In genomic region chr13:56020425-56020824, GRCh38 we compare ENCODE assay signal across 35 cellular contexts.
DNase-seq lines count a peak whose midpoint lies in the region; ATAC-seq, FAIRE-seq and TF ChIP-seq lines count a peak whose summit lies in the region.
"Had no signal": no experiment of that assay in that cellular context is flagged by ENCODE, and none has a peak within 500 bp of the region (broad histone marks: within the 10 kb centered on the region; RNA-seq: fewer than 3 reads in every experiment).

No MANE protein-coding gene starts in this region.

- H3K9me3 ChIP-seq in HepG2 (ENCODE audit: low read length) (peaks cover 67% of the 10 kb centered on the region), right lobe of liver (no peaks in the 10 kb centered on the region), HEK293 (ENCODE audit: control insufficient read depth, insufficient read depth, low read depth, low read length) (no peaks in the 10 kb centered on the region), K562 (replicated peaks; ENCODE audit: control insufficient read depth, insufficient read depth, low read depth, low read length) (no peaks in the 10 kb centered on the region)
- H3K9me3 ChIP-seq: A549, BE2C, Caco-2 had no signal

- H3K27ac ChIP-seq in HepG2 (ENCODE audit: extremely low read length, insufficient read depth, low read length): no peak overlapping the region
- no peak overlapping the region for H3K27ac ChIP-seq in right lobe of liver
- H3K27ac ChIP-seq in HEK293 (ENCODE audit: extremely low read depth, low read depth, low read length): no peak overlapping the region
- no peak overlapping the region for H3K27ac ChIP-seq in K562 (ENCODE audit: extremely low read depth, low read depth, low read length)
- H3K27ac ChIP-seq: 22Rv1, A549, BLaER1, C4-2B had no signal

- no peaks in the 10 kb centered on the region for H3K4me1 Mint-ChIP-seq in activated CD4-positive, alpha-beta T cell treated with anti-CD3 and anti-CD28 coated beads, Interleukin-2, amount 10 ng/mL, durations not matched to agents 24 days and 14 days
- H3K4me1 Mint-ChIP-seq: B cell; CD14-positive monocyte; CD4-positive, alpha-beta memory T cell; CD4-positive, CD25-positive, alpha-beta regulatory T cell; CD8-positive, alpha-beta memory T cell had no signal

- no peak overlapping the region for H3K4me3 ChIP-seq in HepG2 (replicated peaks in 1 of 3; ENCODE audit: insufficient read depth in 1 of 3, low read depth in 2 of 3, low read length in 3 of 3)
- no peak overlapping the region for H3K4me3 ChIP-seq in right lobe of liver
- no peak overlapping the region for H3K4me3 ChIP-seq in HEK293 (ENCODE audit: low read depth, low read length)
- no peak overlapping the region for H3K4me3 ChIP-seq in K562
- H3K4me3 ChIP-seq: A549, BLaER1 had no signal

- H3K9me3 Mint-ChIP-seq in activated CD4-positive, alpha-beta T cell treated with anti-CD3 and anti-CD28 coated beads, Interleukin-2, amount 10 ng/mL, durations not matched to agents 24 days and 14 days: peaks cover 12% of the 10 kb centered on the region

- H3K79me2 ChIP-seq in HepG2 (ENCODE audit: insufficient read depth, low read length) (no peaks in the 10 kb centered on the region), K562 (ENCODE audit: control insufficient read depth, insufficient read depth, low read length) (no peaks in the 10 kb centered on the region)

- H3K4me1 ChIP-seq in HepG2 (ENCODE audit: insufficient read depth, low read length) (no peaks in the 10 kb centered on the region), right lobe of liver (no peaks in the 10 kb centered on the region), HEK293 (ENCODE audit: control insufficient read depth, insufficient read depth, low read length) (no peaks in the 10 kb centered on the region), K562 (replicated peaks in 1 of 2; ENCODE audit: control insufficient read depth in 2 of 2, insufficient read depth in 2 of 2, low read length in 2 of 2) (no peaks in the 10 kb centered on the region)
- H3K4me1 ChIP-seq: A549, BE2C, Caco-2 had no signal

- TF ChIP-seq EP300 in HepG2 (IDR thresholded peaks at IDR 0.05; ENCODE audit: low read depth in 2 of 2, low read length in 2 of 2) (no peak), HepG2 (CRISPR knock-in tag; IDR thresholded peaks at IDR 0.05; ENCODE audit: borderline replicate concordance) (no peak), K562 (IDR thresholded peaks at IDR 0.05; ENCODE audit: low read length) (no peak)

- no peaks in the 10 kb centered on the region for H3K27me3 Mint-ChIP-seq in activated CD4-positive, alpha-beta T cell treated with anti-CD3 and anti-CD28 coated beads, Interleukin-2, amount 10 ng/mL, durations not matched to agents 24 days and 14 days
- H3K27me3 Mint-ChIP-seq: B cell; CD4-positive, alpha-beta memory T cell; CD4-positive, alpha-beta T cell; CD4-positive, CD25-positive, alpha-beta regulatory T cell; CD8-positive, alpha-beta memory T cell had no signal

- no peak overlapping the region for H3K27ac Mint-ChIP-seq in activated CD4-positive, alpha-beta T cell treated with anti-CD3 and anti-CD28 coated beads, Interleukin-2, amount 10 ng/mL, durations not matched to agents 24 days and 14 days
- H3K27ac Mint-ChIP-seq: B cell; CD14-positive monocyte; CD4-positive, alpha-beta memory T cell; CD4-positive, alpha-beta T cell; CD4-positive, CD25-positive, alpha-beta regulatory T cell; CD8-positive, alpha-beta memory T cell; CD8-positive, alpha-beta T cell had no signal

- H4K20me1 ChIP-seq in HepG2 (ENCODE audit: insufficient read depth, low read length) (no peaks in the 10 kb centered on the region), K562 (replicated peaks; ENCODE audit: control insufficient read depth, insufficient read depth, low read length) (no peaks in the 10 kb centered on the region)
- H4K20me1 ChIP-seq: BLaER1; BLaER1 treated with 17β-estradiol and CSF1 and Interleukin-3, amounts not matched to agents 10 nM and 100 nM had no signal

- intact Hi-C loops in HepG2 (cut with micrococcal nuclease; ENCODE audit: unreplicated experiment) (no loop called here), right lobe of liver (cut with DNase I) (no loop called here), K562 (cut with micrococcal nuclease) (no loop called here)
- intact Hi-C loops in activated CD4-positive, alpha-beta T cell treated with anti-CD3 and anti-CD28 coated beads, Interleukin-2, amount 10 ng/mL, durations not matched to agents 24 days and 14 days (cut with micrococcal nuclease): no loop called here

- H2AFZ ChIP-seq in HepG2 (ENCODE audit: low read length) (no peak overlapping the region), K562 (ENCODE audit: low read depth, low read length) (no peak overlapping the region)

- TF ChIP-seq POLR2A in HepG2 (IDR thresholded peaks at IDR 0.05; ENCODE audit: insufficient read depth in 1 of 2, low read depth in 2 of 2, low read length in 2 of 2) (no peak), right lobe of liver (IDR thresholded peaks at IDR 0.05) (no peak), K562 (conservative IDR thresholded peaks at IDR 0.05) (no peak)

- DNase-seq in HepG2 (ENCODE audit: low spot score) (no peak), right lobe of liver (no peak), K562 (ENCODE audit: extremely low read depth in 1 of 4, low spot score in 3 of 4) (no peak), NCI-H1694 treated with DMSO at 0.1 percent for 48 hours (lab: John Stamatoyannopoulos, UW) (no peak)
- DNase-seq in activated CD4-positive, alpha-beta T cell treated with anti-CD3 and anti-CD28 coated beads, Interleukin-2, amount 10 ng/mL, durations not matched to agents 24 days and 14 days: no peak
- DNase-seq: 8988T; ACHN; AML-193; BE2C; C1 segment of cervical spinal cord; Caco-2; Calu3; CD4-positive, alpha-beta memory T cell; CD4-positive, alpha-beta T cell; CD4-positive, CD25-positive, alpha-beta regulatory T cell; CD8-positive, alpha-beta memory T cell; CD8-positive, alpha-beta T cell; COR-L47; DMS 273 treated with DMSO at 0.1 percent for 48 hours; DMS153; DMS53; DMS79; DMS79 treated with DMSO at 0.1 percent for 48 hours; DND-41; EL had no signal

- H3K4me3 Mint-ChIP-seq in activated CD4-positive, alpha-beta T cell treated with anti-CD3 and anti-CD28 coated beads, Interleukin-2, amount 10 ng/mL, durations not matched to agents 24 days and 14 days: no peak overlapping the region
- H3K4me3 Mint-ChIP-seq: B cell; CD14-positive monocyte; CD4-positive, alpha-beta memory T cell; CD4-positive, alpha-beta T cell; CD4-positive, CD25-positive, alpha-beta regulatory T cell; CD8-positive, alpha-beta memory T cell; CD8-positive, alpha-beta T cell had no signal

- FAIRE-seq in HepG2 (lab: Jason Lieb, UNC) (no peak), K562 (lab: Jason Lieb, UNC) (no peak)
- FAIRE-seq: A204.1, A549, D721Med had no signal

- BruUV-seq in HepG2 (replicated peaks; lab: Mats Ljungman, UMichigan): no TSS peak
- no TSS peak for BruUV-seq in K562 (replicated peaks; lab: Mats Ljungman, UMichigan)

- no peaks in the 10 kb centered on the region for H3K36me3 ChIP-seq in HepG2 (replicated peaks in 1 of 2; ENCODE audit: control insufficient read depth in 1 of 2, insufficient read depth in 2 of 2, low read length in 2 of 2)
- no peaks in the 10 kb centered on the region for H3K36me3 ChIP-seq in right lobe of liver
- H3K36me3 ChIP-seq in HEK293 (ENCODE audit: control insufficient read depth in 2 of 2, insufficient read depth in 1 of 2, low read length in 2 of 2): no peaks in the 10 kb centered on the region
- no peaks in the 10 kb centered on the region for H3K36me3 ChIP-seq in K562 (ENCODE audit: control insufficient read depth, insufficient read depth, low read length)
- H3K36me3 ChIP-seq: BE2C; BLaER1; BLaER1 treated with 17β-estradiol and CSF1 and Interleukin-3, amounts not matched to agents 10 nM and 100 nM had no signal

- POLR2A ChIA-PET in HepG2 (lab: Yijun Ruan, JAX): no interaction called here
- POLR2A ChIA-PET in HEK293 (lab: Yijun Ruan, JAX): no interaction called here
- POLR2A ChIA-PET in K562 (lab: Yijun Ruan, JAX): no interaction called here

- TF ChIP-seq RAD21 in HepG2 (CRISPR knock-in tag; IDR thresholded peaks at IDR 0.05) (no peak), K562 (CRISPR knock-in tag; conservative IDR thresholded peaks at IDR 0.05 in 1 of 2, IDR thresholded peaks at IDR 0.05 in 1 of 2) (no peak)

- H3K9ac ChIP-seq in HepG2 (ENCODE audit: insufficient read depth, low read depth, low read length) (no peak overlapping the region), K562 (ENCODE audit: insufficient read depth in 1 of 2, low read depth in 2 of 2, low read length in 2 of 2) (no peak overlapping the region)
- H3K9ac ChIP-seq: BLaER1; BLaER1 treated with 17β-estradiol and CSF1 and Interleukin-3, amounts not matched to agents 10 nM and 100 nM had no signal

- no peaks in the 10 kb centered on the region for H3K9me1 ChIP-seq in K562 (ENCODE audit: control insufficient read depth, insufficient read depth, low read length)

- H3K36me3 Mint-ChIP-seq in activated CD4-positive, alpha-beta T cell treated with anti-CD3 and anti-CD28 coated beads, Interleukin-2, amount 10 ng/mL, durations not matched to agents 24 days and 14 days (ENCODE audit: low read depth): no peaks in the 10 kb centered on the region
- H3K36me3 Mint-ChIP-seq: CD14-positive monocyte; CD4-positive, alpha-beta memory T cell; CD4-positive, CD25-positive, alpha-beta regulatory T cell; CD8-positive, alpha-beta memory T cell; CD8-positive, alpha-beta T cell had no signal

- TF ChIP-seq CTCF in HepG2 (CRISPR knock-in tag; IDR thresholded peaks at IDR 0.05) (no peak), right lobe of liver (IDR thresholded peaks at IDR 0.05) (no peak), HEK293 (tag by site-specific recombination; IDR thresholded peaks at IDR 0.05) (no peak), K562 (IDR thresholded peaks at IDR 0.05 in 2 of 3, conservative IDR thresholded peaks at IDR 0.05 in 1 of 3; ENCODE audit: insufficient read depth in 2 of 3, low read depth in 1 of 3, low read length in 3 of 3) (no peak)

- in situ Hi-C loops in HepG2 (cut with HindIII; ENCODE audit: extremely low pct_ligation_motif_present, low pct_unique_long_range_greater_than_20kb) (no loop called here), K562 (cut with MboI) (no loop called here)

- H3K4me2 ChIP-seq in HepG2 (ENCODE audit: low read depth, low read length) (no peak overlapping the region), K562 (ENCODE audit: insufficient read depth, low read length) (no peak overlapping the region)
- H3K4me2 ChIP-seq: A549; BLaER1; BLaER1 treated with 17β-estradiol and CSF1 and Interleukin-3, amounts not matched to agents 10 nM and 100 nM had no signal

- no peaks in the 10 kb centered on the region for H3K27me3 ChIP-seq in HepG2 (ENCODE audit: control insufficient read depth in 1 of 2, insufficient read depth in 2 of 2, low read length in 2 of 2)
- H3K27me3 ChIP-seq in right lobe of liver: no peaks in the 10 kb centered on the region
- H3K27me3 ChIP-seq in K562 (ENCODE audit: control insufficient read depth in 2 of 2, insufficient read depth in 2 of 2, low read length in 2 of 2): no peaks in the 10 kb centered on the region
- H3K27me3 ChIP-seq: BE2C; BLaER1; BLaER1 treated with 17β-estradiol and CSF1 and Interleukin-3, amounts not matched to agents 10 nM and 100 nM had no signal

- ATAC-seq in HepG2 (no peak), right lobe of liver (no peak), K562 (no peak)
- ATAC-seq: A549; CD8-positive, alpha-beta T cell had no signal

- 58% methylated on average over 3 of the region's 3 CpGs for WGBS in HepG2 (ENCODE audit: low lambda C conversion rate)
- 71% methylated on average over 3 of the region's 3 CpGs for WGBS in right lobe of liver (ENCODE audit: insufficient coverage, low coverage, low lambda C conversion rate, missing lambda C conversion rate)
- 0% methylated on average over 3 of the region's 3 CpGs for WGBS in K562 (ENCODE audit: insufficient coverage, low coverage, missing lambda C conversion rate)

- CTCF ChIA-PET in HepG2 (lab: Yijun Ruan, JAX; ENCODE audit: low intra/inter-chr PET ratio, low total read pairs) (no interaction called here), HEK293 (lab: Yijun Ruan, JAX) (no interaction called here), K562 (lab: Yijun Ruan, JAX; ENCODE audit: low intra/inter-chr PET ratio) (no interaction called here)

Comparison
In these comparisons a context has a peak if more than half of its experiments do, and no peak if none do; other contexts are left out.
1. Of the 241 proteins assayed by ChIP-seq in both HepG2 and K562: peak only in HepG2: RAD51; only in K562: TFE3; in both: none; in neither: 237; mixed calls (peak in some experiments, not most) for 2.